Comparison of ENCODE assay signal across 10 cellular contexts in genomic region chr10:95276367-95277200, GRCh38. TPM values are rescaled to one million over a fixed set of nuclear protein-coding genes. Genes with fewer than 3 reads are reported as not detected.
DNase-seq lines count a peak whose midpoint lies in the region; ATAC-seq, FAIRE-seq and TF ChIP-seq lines count a peak whose summit lies in the region.
"Had no signal": no experiment of that assay in that cellular context is flagged by ENCODE, and none has a peak within 500 bp of the region (broad histone marks: within the 10 kb centered on the region; RNA-seq: fewer than 3 reads in every experiment).

No MANE protein-coding gene starts in this region.

- H3K4me3 ChIP-seq in IMR-90 (ENCODE audit: insufficient read depth, low read depth, low read length) (no peak overlapping the region), bronchial epithelial cell (ENCODE audit: low read depth, low read length) (no peak overlapping the region), right lobe of liver (no peak overlapping the region), thymus (ENCODE audit: low read length) (no peak overlapping the region)

- H2AFZ ChIP-seq in IMR-90 (replicated peaks; ENCODE audit: low read length, poor library complexity) = no peak overlapping the region

- WGBS in IMR-90 (ENCODE audit: extremely low coverage in 2 of 2, insufficient read length in 1 of 2), 2 experiments = 100% methylated on average over 2 of the region's 8 CpGs; no CpG with 5 or more reads in 1 of the 2 experiments
- WGBS in right lobe of liver (ENCODE audit: insufficient coverage, low coverage, low lambda C conversion rate, missing lambda C conversion rate) = 71% methylated on average over 8 of the region's 8 CpGs
- WGBS in thymus = 90% methylated on average over 8 of the region's 8 CpGs

- peak overlapping the region; percentile 81 for H2AK5ac ChIP-seq in IMR-90 (ENCODE audit: low read depth, low read length)

- no peak for TF ChIP-seq CTCF in IMR-90 (conservative IDR thresholded peaks at IDR 0.05; ENCODE audit: low read depth, low read length)
- no peak for TF ChIP-seq CTCF in bronchial epithelial cell (IDR thresholded peaks at IDR 0.05; ENCODE audit: insufficient read depth, low read length, severe bottlenecking)
- no peak for TF ChIP-seq CTCF in right lobe of liver (IDR thresholded peaks at IDR 0.05)
- TF ChIP-seq CTCF in omental fat pad (IDR thresholded peaks at IDR 0.05) = no peak

- H3K36me3 ChIP-seq in IMR-90 (ENCODE audit: control insufficient read depth, insufficient read depth, low read length) = no peaks in the 10 kb centered on the region; the same call in 1 of the 2 replicates
- H3K36me3 ChIP-seq in bronchial epithelial cell (ENCODE audit: control insufficient read depth, insufficient read depth, low read length) = peaks cover under 1% of the 10 kb centered on the region
- no peaks in the 10 kb centered on the region for H3K36me3 ChIP-seq in right lobe of liver
- H3K36me3 ChIP-seq in thymus (ENCODE audit: control insufficient read depth, insufficient read depth) = no peaks in the 10 kb centered on the region

- FAIRE-seq in bronchial epithelial cell (lab: Jason Lieb, UNC) = no peak
- FAIRE-seq: D721Med had no signal

- H3K9me3 ChIP-seq in IMR-90 (ENCODE audit: control insufficient read depth, insufficient read depth, low read length) = no peaks in the 10 kb centered on the region
- H3K9me3 ChIP-seq in right lobe of liver = no peaks in the 10 kb centered on the region
- no peaks in the 10 kb centered on the region for H3K9me3 ChIP-seq in thymus (ENCODE audit: control insufficient read depth)

- H4K8ac ChIP-seq in IMR-90 (ENCODE audit: low read depth in 2 of 2, low read length in 2 of 2) = peak overlapping the region in 1 of 2 experiments; percentile 22; a peak in 1 of 4 replicates

- peaks cover 26% of the 10 kb centered on the region for H3K9me1 ChIP-seq in IMR-90 (ENCODE audit: insufficient read depth, low read length)

- ATAC-seq in IMR-90 (ENCODE audit: low read depth) = no peak
- peak in 2 of 4 donors; percentile 5 to 14 for ATAC-seq in right lobe of liver
- ATAC-seq in omental fat pad (ENCODE audit: low FRiP score) = no peak
- no peak for ATAC-seq in HG02588 (IDR thresholded peaks at IDR 0.05; ENCODE audit: unreplicated experiment)

- H2BK15ac ChIP-seq in IMR-90 (ENCODE audit: low read depth, low read length) = peak overlapping the region; percentile 43

- TF ChIP-seq RAD21 in IMR-90 (IDR thresholded peaks at IDR 0.05; ENCODE audit: low read length) = no peak

- POLR2A ChIA-PET in IMR-90 (lab: Charles Lee; ENCODE audit: unreplicated experiment) = interaction anchor here (0.6 to 0.8 kb wide), 2 partner anchors 11 to 87 kb away, joined by 8 to 10 read pairs; no protein-coding TSS in a partner anchor

- H3K27me3 ChIP-seq in IMR-90 (ENCODE audit: control insufficient read depth, insufficient read depth, low read length) = no peaks in the 10 kb centered on the region
- H3K27me3 ChIP-seq in bronchial epithelial cell (ENCODE audit: control insufficient read depth, insufficient read depth, low read length) = no peaks in the 10 kb centered on the region
- H3K27me3 ChIP-seq in right lobe of liver = no peaks in the 10 kb centered on the region
- no peaks in the 10 kb centered on the region for H3K27me3 ChIP-seq in thymus (ENCODE audit: control insufficient read depth, insufficient read depth)

- H3K4ac ChIP-seq in IMR-90 (ENCODE audit: low read depth, low read length) = peak overlapping the region; percentile 48

- dilution Hi-C loops in IMR-90 (cut with HindIII; ENCODE audit: low sequenced_read_pairs, unreplicated experiment) = no loop called here

- 0 out of 2 replicates have a peak overlapping the region, but pooled peaks have one; percentile 16 for H4K91ac ChIP-seq in IMR-90 (ENCODE audit: insufficient read depth, low read depth, low read length)

- H3K79me1 ChIP-seq in IMR-90 (ENCODE audit: low read depth in 1 of 2, low read length in 2 of 2) = peaks cover 17 to 74% of the 10 kb centered on the region in 2 experiments

- H2BK120ac ChIP-seq in IMR-90 (ENCODE audit: low read depth, low read length) = peak overlapping the region; percentile 48; the same call in 1 of the 2 replicates

- TF ChIP-seq POLR2A in IMR-90 (IDR thresholded peaks at IDR 0.05; ENCODE audit: low read depth, low read length) (no peak), right lobe of liver (IDR thresholded peaks at IDR 0.05) (no peak)

- peak overlapping the region; percentile 62; the same call in 1 of the 2 replicates for H3K14ac ChIP-seq in IMR-90 (replicated peaks; ENCODE audit: low read depth, low read length)

- peak overlapping the region; percentile 76; the same call in 1 of the 2 replicates for H4K5ac ChIP-seq in IMR-90 (ENCODE audit: low read depth, low read length)

- peaks cover 38% of the 10 kb centered on the region for H3K4me1 ChIP-seq in IMR-90 (ENCODE audit: control insufficient read depth, insufficient read depth, low read length)
- peaks cover 0 to 87% (median 26%) of the 10 kb centered on the region in 4 donors for H3K4me1 ChIP-seq in right lobe of liver
- H3K4me1 ChIP-seq in thymus (ENCODE audit: control insufficient read depth, insufficient read depth, low read length) = no peaks in the 10 kb centered on the region

- CTCF ChIA-PET in IMR-90 (lab: Yijun Ruan, JAX) = no interaction called here

- peak overlapping the region; percentile 34 for H3K4me2 ChIP-seq in IMR-90 (ENCODE audit: low read depth, low read length)

- peak overlapping the region; percentile 78 for H3K23ac ChIP-seq in IMR-90 (ENCODE audit: low read depth, low read length)

- no peak for DNase-seq in IMR-90
- peak; percentile 96 for DNase-seq in bronchial epithelial cell (ENCODE audit: low read depth)
- DNase-seq in right lobe of liver = no peak
- DNase-seq in NCI-H524 treated with DMSO at 0.1 percent for 48 hours (lab: John Stamatoyannopoulos, UW) = no peak
- no peak for DNase-seq in omental fat pad (ENCODE audit: low spot score)
- DNase-seq in iPS-NIHi11 (ENCODE audit: low spot score) = no peak
- DNase-seq: T-helper 9 cell had no signal

- H3K56ac ChIP-seq in IMR-90 (ENCODE audit: extremely low read depth, insufficient read depth, low read length) = no peak overlapping the region

- in situ Hi-C loops in IMR-90 (cut with MboI; ENCODE audit: low sequenced_read_pairs) = no loop called here

- intact Hi-C loops in IMR-90 (cut with micrococcal nuclease) (loop anchor here (5.0 kb wide), 1 partner anchor 86 kb away; no protein-coding TSS in a partner anchor), right lobe of liver (cut with DNase I) (no loop called here)

- H3K18ac ChIP-seq in IMR-90 (ENCODE audit: low read depth, low read length) = peak overlapping the region; percentile 71

- H4K20me1 ChIP-seq in IMR-90 (ENCODE audit: insufficient read depth, low read length) = peaks cover 71% of the 10 kb centered on the region

- H2BK5ac ChIP-seq in IMR-90 (ENCODE audit: low read depth, low read length, poor library complexity, severe bottlenecking) = peak overlapping the region; percentile 79

- H2BK20ac ChIP-seq in IMR-90 (ENCODE audit: low read depth, low read length) = peak overlapping the region; percentile 2

- no TSS peak for BruUV-seq in IMR-90 (replicated peaks; lab: Mats Ljungman, UMichigan)

- peak overlapping the region; percentile 63 for H3K9ac ChIP-seq in IMR-90 (ENCODE audit: low read depth, low read length)

- no peak overlapping the region for H2AK9ac ChIP-seq in IMR-90 (replicated peaks; ENCODE audit: low read depth, low read length, poor library complexity)

- peak overlapping the region; percentile 98; the same call in 1 of the 2 replicates for H3K27ac ChIP-seq in IMR-90 (ENCODE audit: insufficient read depth, low read length)
- peak overlapping the region; percentile 61 to 92 (median 85) for H3K27ac ChIP-seq in right lobe of liver
- peak overlapping the region; percentile 61 for H3K27ac ChIP-seq in thymus (ENCODE audit: low read depth)

TF ChIP-seq in IMR-90, 13 proteins besides CTCF, POLR2A, EP300 and RAD21 (continues in another document):
- TF ChIP-seq USF2 (IDR thresholded peaks at IDR 0.05; ENCODE audit: low read depth, low read length) (no peak), CEBPB (IDR thresholded peaks at IDR 0.05; ENCODE audit: low read depth, low read length) (no peak), CHD1 (IDR thresholded peaks at IDR 0.05; ENCODE audit: low read depth, low read length) (no peak), RFX5 (IDR thresholded peaks at IDR 0.05; ENCODE audit: low read depth, low read length) (no peak), NFE2L2 (IDR thresholded peaks at IDR 0.05; ENCODE audit: low read depth, low read length) (no peak), RCOR1 (IDR thresholded peaks at IDR 0.05; ENCODE audit: insufficient replicate concordance, low read length) (no peak), MXI1 (IDR thresholded peaks at IDR 0.05; ENCODE audit: borderline replicate concordance, low read depth, low read length) (no peak), MAZ (IDR thresholded peaks at IDR 0.05; ENCODE audit: borderline replicate concordance, low read depth, low read length) (no peak), ELK1 (IDR thresholded peaks at IDR 0.05; ENCODE audit: borderline replicate concordance, low read depth, low read length) (no peak), BHLHE40 (IDR thresholded peaks at IDR 0.05; ENCODE audit: low read depth, low read length) (no peak), MAFK (IDR thresholded peaks at IDR 0.05; ENCODE audit: low read depth, low read length) (no peak)

RNA-seq across cellular contexts. Expression of gene PDLIM1, which starts 14.2 kb away (rescaled TPM):
- total RNA-seq in IMR-90 (2012; rRNA removed) = 27.5 and 30.1 TPM in 2 replicates
- polyA plus RNA-seq in IMR-90 (2012; rRNA removed) = 179 and 187 TPM in 2 replicates
- 120 and 255 TPM in 2 replicates for polyA plus RNA-seq in IMR-90 (2012; cell fraction: cytosol; rRNA removed)
- polyA plus RNA-seq in IMR-90 (2012; cell fraction: nucleus; rRNA removed; ENCODE audit: low replicate concordance) = 44.1 and 131 TPM in 2 replicates
- 19.2 and 20.2 TPM in 2 replicates for total RNA-seq in bronchial epithelial cell
- 100 to 1,000 TPM in 1 of 6 experiments, 10 to 100 TPM in 5; 63.9 to 105 (median 82.1) TPM for total RNA-seq in right lobe of liver
- 316 TPM for polyA plus RNA-seq in thymus
- total RNA-seq in omental fat pad = 100 to 1,000 TPM in 2 of 4 donors, 10 to 100 TPM in 2; 85.6 to 175 (median 122) TPM
